ENCODE assay signal across 11 cellular contexts in genomic region chr1:36257375-36257767, GRCh38. TPM values are rescaled to one million over a fixed set of nuclear protein-coding genes. Genes with fewer than 3 reads are reported as not detected.
A peak's percentile ranks its signal among the peaks of the same experiment; 100 is the strongest.
DNase-seq lines count a peak whose midpoint lies in the region; ATAC-seq and TF ChIP-seq lines count a peak whose summit lies in the region.
"Had no signal": no experiment of that assay in that cellular context is flagged by ENCODE, and none has a peak within 500 bp of the region (broad histone marks: within the 10 kb centered on the region; RNA-seq: fewer than 3 reads in every experiment).

No MANE protein-coding gene starts in this region.

- no peaks in the 10 kb centered on the region for H3K9me3 Mint-ChIP-seq in osteocyte (ENCODE audit: unreplicated experiment)
- H3K9me3 Mint-ChIP-seq: activated naive CD4-positive, alpha-beta T cell treated with anti-CD3 and anti-CD28 coated beads for 36 hours had no signal

- H3K79me2 ChIP-seq in DOHH2 (ENCODE audit: control insufficient read depth, low read length) (peaks cover 93% of the 10 kb centered on the region), mammary epithelial cell (ENCODE audit: insufficient read depth, low read length) (peaks cover 96% of the 10 kb centered on the region)

- no peaks in the 10 kb centered on the region for H4K20me1 ChIP-seq in DOHH2 (ENCODE audit: control insufficient read depth, insufficient read depth, low read depth, low read length)
- peaks cover 8% of the 10 kb centered on the region for H4K20me1 ChIP-seq in mammary epithelial cell (ENCODE audit: insufficient read depth, low read length)

- H3K4me1 ChIP-seq in DOHH2 (ENCODE audit: control insufficient read depth, low read length) (peaks cover 96% of the 10 kb centered on the region), mammary epithelial cell (ENCODE audit: insufficient read depth, low read length) (peaks cover 9% of the 10 kb centered on the region)

- H3K9me3 ChIP-seq in DOHH2 (ENCODE audit: control insufficient read depth, insufficient read depth, low read length) (no peaks in the 10 kb centered on the region), mammary epithelial cell (replicated peaks; ENCODE audit: insufficient read depth, low read length) (no peaks in the 10 kb centered on the region)

- H3K4me3 ChIP-seq in DOHH2 (ENCODE audit: low read length) = peak overlapping the region; percentile 67
- no peak overlapping the region for H3K4me3 ChIP-seq in mammary epithelial cell (replicated peaks in 1 of 3; ENCODE audit: insufficient read depth in 1 of 3, low read depth in 2 of 3, low read length in 3 of 3)

- H3K4me2 ChIP-seq in DOHH2 (ENCODE audit: low read length) (peak overlapping the region; percentile 81), mammary epithelial cell (ENCODE audit: insufficient read depth, low read depth, low read length) (no peak overlapping the region)

- H3K36me3 ChIP-seq in DOHH2 (ENCODE audit: control insufficient read depth, low read length) (peaks cover 46% of the 10 kb centered on the region), mammary epithelial cell (ENCODE audit: insufficient read depth, low read length) (peaks cover 24% of the 10 kb centered on the region)

- H3K27me3 ChIP-seq in DOHH2 (ENCODE audit: control insufficient read depth, low read length) (no peaks in the 10 kb centered on the region), mammary epithelial cell (ENCODE audit: insufficient read depth, low read length) (no peaks in the 10 kb centered on the region)

- intact Hi-C loops in mammary epithelial cell (cut with micrococcal nuclease) = no loop called here

- H3K4me3 Mint-ChIP-seq in osteocyte (ENCODE audit: unreplicated experiment) = no peak overlapping the region
- H3K4me3 Mint-ChIP-seq: activated naive CD4-positive, alpha-beta T cell treated with anti-CD3 and anti-CD28 coated beads for 36 hours had no signal

- dilution Hi-C loops in mammary epithelial cell (cut with HindIII; ENCODE audit: low sequenced_read_pairs) = no loop called here

- peaks cover 20% of the 10 kb centered on the region for H3K36me3 Mint-ChIP-seq in osteocyte (ENCODE audit: unreplicated experiment)

- H3K27me3 Mint-ChIP-seq in osteocyte (ENCODE audit: unreplicated experiment) = no peaks in the 10 kb centered on the region

- CTCF ChIA-PET in mammary epithelial cell (lab: Charles Lee; ENCODE audit: low non-redundant PET) = no interaction called here

- no peak overlapping the region for H3K9ac ChIP-seq in mammary epithelial cell (ENCODE audit: insufficient read depth, low read length)

- H2AFZ ChIP-seq in mammary epithelial cell (ENCODE audit: low read depth, low read length) = no peak overlapping the region

- DNase-seq in HK-2 (ENCODE audit: unreplicated experiment) (peak; percentile 40), mammary epithelial cell (peak; percentile 16), osteocyte (ENCODE audit: extremely low spot score, unreplicated experiment) (no peak), anterior cingulate cortex (lab: John Stamatoyannopoulos, UW) (no peak), foreskin melanocyte (no peak)
- DNase-seq: activated naive CD4-positive, alpha-beta T cell treated with anti-CD3 and anti-CD28 coated beads for 36 hours; NCI-H2171; stimulated activated CD4-positive, alpha-beta T cell treated with anti-CD3 and anti-CD28 coated beads, Interleukin-2, amount 100 ng/mL, for 48 hours had no signal

- no peaks in the 10 kb centered on the region for H3K9me2 ChIP-seq in DOHH2 (replicated peaks; ENCODE audit: control insufficient read depth, low read length)

- BruUV-seq in mammary epithelial cell (replicated peaks; lab: Mats Ljungman, UMichigan) = no TSS peak

- peaks cover 42% of the 10 kb centered on the region for H3K4me1 Mint-ChIP-seq in osteocyte (ENCODE audit: unreplicated experiment)

- WGBS in mammary epithelial cell (ENCODE audit: low coverage, missing lambda C conversion rate) = 92% methylated on average over 2 of the region's 2 CpGs

- H3K27ac ChIP-seq in DOHH2 (ENCODE audit: low read depth, low read length) (peak overlapping the region; percentile 97), mammary epithelial cell (ENCODE audit: insufficient read depth, low read depth, low read length) (no peak overlapping the region)

- no peak for ATAC-seq in HG03460 (IDR thresholded peaks at IDR 0.05; ENCODE audit: unreplicated experiment)
- no peak for ATAC-seq in GM19324 (IDR thresholded peaks at IDR 0.05; ENCODE audit: low FRiP score, unreplicated experiment)

- no peak for TF ChIP-seq CTCF in DOHH2 (IDR thresholded peaks at IDR 0.05; ENCODE audit: low read depth, low read length, poor library complexity, severe bottlenecking)
- TF ChIP-seq CTCF in mammary epithelial cell (conservative IDR thresholded peaks at IDR 0.05 in 1 of 2, IDR thresholded peaks at IDR 0.05 in 1 of 2; ENCODE audit: extremely low read depth in 1 of 2, insufficient read depth in 1 of 2, low read depth in 1 of 2, low read length in 2 of 2) = no peak
- TF ChIP-seq CTCF in osteocyte (IDR thresholded peaks at IDR 0.05) = no peak

- in situ Hi-C loops in mammary epithelial cell (cut with MboI; ENCODE audit: low sequenced_read_pairs in 2 of 2) = no loop called here

- H3F3A ChIP-seq in DOHH2 (ENCODE audit: control insufficient read depth, insufficient read depth) = peaks cover 50% of the 10 kb centered on the region

- H3K27ac Mint-ChIP-seq in osteocyte (ENCODE audit: unreplicated experiment) = peak overlapping the region; percentile 16

RNA-seq across cellular contexts. Expression of gene THRAP3, which starts 33.1 kb away (rescaled TPM):
- total RNA-seq in mammary epithelial cell = 100 to 1,000 TPM; 106 to 128 TPM
- 53.2 TPM for polyA plus RNA-seq in mammary epithelial cell
- polyA minus RNA-seq in mammary epithelial cell = 71.6 TPM
- total RNA-seq in osteocyte = 117 and 118 TPM in 2 replicates

RNA-seq across cellular contexts. Expression of gene SH3D21, which starts 48.8 kb away (rescaled TPM):
- 10 to 100 TPM in 1 of 2 donors, 1 to 10 TPM in 1; 7.8 to 26.0 TPM for total RNA-seq in mammary epithelial cell
- 6.3 TPM for polyA plus RNA-seq in mammary epithelial cell
- 6.4 TPM for polyA minus RNA-seq in mammary epithelial cell
- total RNA-seq in osteocyte = 5.1 and 6.4 TPM in 2 replicates

Comparison
In these comparisons a context has a peak if more than half of its experiments do, and no peak if none do; other contexts are left out.
1. DNase-seq: peak in HK-2 (single experiment) and mammary epithelial cell (single experiment); none in osteocyte (single experiment), anterior cingulate cortex (0 of 58) and foreskin melanocyte (single experiment).